2 cellular contexts compared by ENCODE assay signal in genomic region chr21:41604583-41605041, GRCh38.
A peak's percentile ranks its signal among the peaks of the same experiment; 100 is the strongest.
TF ChIP-seq lines count a peak whose summit lies in the region.

No MANE protein-coding gene starts in this region.

TF ChIP-seq in GM23338, 12 proteins besides CTCF, POLR2A, EP300 and RAD21:
- no peak for TF ChIP-seq JUNB (IDR thresholded peaks at IDR 0.05; ENCODE audit: unreplicated experiment)
- no peak for TF ChIP-seq ZNF331 (CRISPR knock-in tag; IDR thresholded peaks at IDR 0.05; ENCODE audit: low read depth)
- TF ChIP-seq NANOG (IDR thresholded peaks at IDR 0.05; ENCODE audit: borderline replicate concordance), result no peak
- TF ChIP-seq STAT1 (IDR thresholded peaks at IDR 0.05; ENCODE audit: unreplicated experiment), result no peak
- TF ChIP-seq POLR2AphosphoS5 (IDR thresholded peaks at IDR 0.05; ENCODE audit: low read depth), result no peak
- TF ChIP-seq ETS1 (IDR thresholded peaks at IDR 0.05), result no peak
- no peak for TF ChIP-seq REST (IDR thresholded peaks at IDR 0.05; ENCODE audit: unreplicated experiment)
- TF ChIP-seq CREB1 (CRISPR knock-in tag; IDR thresholded peaks at IDR 0.05; ENCODE audit: low read depth), result no peak
- no peak for TF ChIP-seq EZH2 (IDR thresholded peaks at IDR 0.05; ENCODE audit: low read depth, unreplicated experiment)
- TF ChIP-seq EZH2phosphoT487 (IDR thresholded peaks at IDR 0.05; ENCODE audit: unreplicated experiment), result no peak
- TF ChIP-seq ZNF114 (CRISPR knock-in tag; IDR thresholded peaks at IDR 0.05), result no peak
- no peak for TF ChIP-seq ZNF462 (CRISPR knock-in tag; IDR thresholded peaks at IDR 0.05)

TF ChIP-seq in K562, 482 proteins besides CTCF, POLR2A, EP300 and RAD21:
- TF ChIP-seq ZNF764 (CRISPR knock-in tag; IDR thresholded peaks at IDR 0.05; ENCODE audit: low read depth) (no peak), ZNF512 (tag; IDR thresholded peaks at IDR 0.05) (0 out of 2 replicates have a peak, but pooled peaks have one; percentile 43), GTF2E2 (tag; IDR thresholded peaks at IDR 0.05) (no peak)
